In genomic region chr19:5690125-5690954, GRCh38 we compare ENCODE assay signal across 8 cellular contexts.
DNase-seq lines count a peak whose midpoint lies in the region; ATAC-seq and TF ChIP-seq lines count a peak whose summit lies in the region.

Gene RPL36 (plus strand): TSS chr19:5690295. CDS start chr19:5690508, 213 bp downstream.

- TF ChIP-seq CTCF in GM12873 (IDR thresholded peaks at IDR 0.05; ENCODE audit: insufficient read depth, low read depth, low read length, missing control alignments) (peak; percentile 99), astrocyte of the spinal cord (IDR thresholded peaks at IDR 0.05; ENCODE audit: low read depth, low read length) (peak; percentile 99)

- DNase-seq in NCI-H2081 (lab: John Stamatoyannopoulos, UW): peak; percentile 95 to 96
- peak; percentile 97 for DNase-seq in T1000 (lab: John Stamatoyannopoulos, UW)
- peak; percentile 97 for DNase-seq in astrocyte of the spinal cord (ENCODE audit: low read depth, low spot score)
- DNase-seq in hippocampal formation (lab: John Stamatoyannopoulos, UW): peak; percentile 88 to 93
- peak; percentile 100 for DNase-seq in retina

- peak; percentile 41 for ATAC-seq in HG02938 (IDR thresholded peaks at IDR 0.05; ENCODE audit: unreplicated experiment)
- ATAC-seq in HG03571 (IDR thresholded peaks at IDR 0.05; ENCODE audit: unreplicated experiment): no peak

- peak within 1 kb of the TSS; percentile 99 for H3K4me3 ChIP-seq in astrocyte of the spinal cord (ENCODE audit: low read depth, low read length)

- in situ Hi-C loops in astrocyte of the spinal cord (cut with HindIII; ENCODE audit: low sequenced_read_pairs): no loop called here
